In the genomic region with DNA sequence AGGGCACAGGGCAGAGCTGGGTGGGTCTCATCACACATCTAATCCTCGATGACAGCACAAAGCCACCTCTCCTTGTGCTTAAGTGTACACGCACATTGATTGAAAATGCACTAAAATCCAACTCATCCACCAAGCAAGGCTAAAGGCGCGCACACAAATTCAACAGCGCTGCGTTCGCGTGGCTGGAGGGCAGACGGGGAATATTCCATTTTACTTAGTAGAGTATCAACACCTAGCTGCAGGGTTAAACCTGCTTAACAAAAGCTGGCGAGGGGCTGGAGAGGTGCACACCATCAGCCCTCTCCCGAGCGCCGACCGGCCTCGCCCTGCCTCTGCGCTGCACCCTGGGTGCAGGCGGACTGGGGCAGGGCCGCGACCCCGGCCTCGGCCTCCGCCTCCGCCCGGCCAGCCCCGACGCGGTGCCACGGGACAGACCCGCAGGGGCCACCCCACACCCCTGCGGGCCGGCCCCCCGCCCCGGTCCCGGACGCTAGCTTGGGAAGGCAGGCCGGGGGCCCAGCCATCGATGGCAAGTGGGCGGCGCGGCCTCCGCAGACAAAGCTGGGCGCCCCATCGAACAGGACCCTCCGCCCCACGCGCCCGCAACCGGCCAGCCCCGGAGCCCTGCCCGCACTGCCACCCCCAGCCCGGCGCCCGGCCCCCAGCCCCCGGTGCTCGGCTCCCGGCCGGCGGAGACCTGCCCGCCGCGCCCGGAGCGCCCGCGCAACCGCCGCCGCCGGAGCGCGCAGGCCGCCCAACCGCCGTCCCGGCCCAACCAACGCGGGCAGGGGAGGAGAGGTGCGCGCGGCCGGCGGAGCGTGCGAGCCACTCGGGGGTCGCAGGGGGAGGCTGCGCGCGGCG, we compare ENCODE assay signal across 8 cellular contexts. TPM values are rescaled to one million over a fixed set of nuclear protein-coding genes. Genes with fewer than 3 reads are reported as not detected.
A peak's percentile ranks its signal among the peaks of the same experiment; 100 is the strongest.
DNase-seq lines count a peak whose midpoint lies in the region; ATAC-seq and TF ChIP-seq lines count a peak whose summit lies in the region.

No MANE protein-coding gene starts in this region.

- H3K27ac ChIP-seq in neural progenitor cell, result peak overlapping the region; percentile 99

- no peaks in the 10 kb centered on the region for H4K20me1 ChIP-seq in neural progenitor cell (ENCODE audit: low read depth)

- H3K27ac Mint-ChIP-seq in neural progenitor cell (peak overlapping the region; percentile 96), type B pancreatic cell (peak overlapping the region; percentile 95)

- H2AFZ ChIP-seq in neural progenitor cell (replicated peaks), result peak overlapping the region; percentile 45

- H3K4me2 ChIP-seq in neural progenitor cell, result peak overlapping the region; percentile 76

- peaks cover 52% of the 10 kb centered on the region for H3K79me2 ChIP-seq in neural progenitor cell (ENCODE audit: low read depth)

- H3K27me3 Mint-ChIP-seq in neural progenitor cell (ENCODE audit: insufficient read depth, low read depth), result peaks cover 6% of the 10 kb centered on the region
- H3K27me3 Mint-ChIP-seq in type B pancreatic cell, result peaks cover 4% of the 10 kb centered on the region

- H3K4me3 ChIP-seq in neural progenitor cell, result peak overlapping the region; percentile 90

- H3K36me3 Mint-ChIP-seq in neural progenitor cell, result peaks cover 14% of the 10 kb centered on the region
- peaks cover 11% of the 10 kb centered on the region for H3K36me3 Mint-ChIP-seq in type B pancreatic cell

- DNase-seq in activated gamma-delta T cell (lab: John Stamatoyannopoulos, UW) (peak; percentile 74), activated gamma-delta T cell treated with Interleukin-2 at 50 U/mL for 16 hours (no peak), NCI-H526 (lab: John Stamatoyannopoulos, UW) (peak; percentile 45 to 99), foreskin melanocyte (peak; percentile 19), neural progenitor cell (ENCODE audit: low spot score) (peak; percentile 92), type B pancreatic cell (ENCODE audit: extremely low spot score, unreplicated experiment) (no peak)
- DNase-seq in activated gamma-delta T cell treated with anti-CD3 and anti-CD28 coated beads, Interleukin-2, amount 50 U/mL, for 16 hours (ENCODE audit: low read depth), result peak; percentile 2

- peak overlapping the region; percentile 99 for H3K4me3 Mint-ChIP-seq in neural progenitor cell
- peak overlapping the region; percentile 92 for H3K4me3 Mint-ChIP-seq in type B pancreatic cell

- H3K4me1 ChIP-seq in neural progenitor cell, result peaks cover 6% of the 10 kb centered on the region

- H3K36me3 ChIP-seq in neural progenitor cell, result no peaks in the 10 kb centered on the region

- H3K4me1 Mint-ChIP-seq in neural progenitor cell (peaks cover 13% of the 10 kb centered on the region), type B pancreatic cell (ENCODE audit: unreplicated experiment) (peaks cover 20% of the 10 kb centered on the region)

- H3K9me3 ChIP-seq in neural progenitor cell (ENCODE audit: low read depth), result no peaks in the 10 kb centered on the region

- ATAC-seq in HG02870 (IDR thresholded peaks at IDR 0.05; ENCODE audit: unreplicated experiment), result peak; percentile 19

- H3K9me3 Mint-ChIP-seq in neural progenitor cell (peaks cover 13% of the 10 kb centered on the region), type B pancreatic cell (peaks cover 3% of the 10 kb centered on the region)

- no peak for TF ChIP-seq CTCF in neural progenitor cell (IDR thresholded peaks at IDR 0.05)
- no peak for TF ChIP-seq CTCF in type B pancreatic cell (conservative IDR thresholded peaks at IDR 0.05)

- peaks cover 32% of the 10 kb centered on the region for H3F3A ChIP-seq in neural progenitor cell (ENCODE audit: low read depth)

- H3K9ac ChIP-seq in neural progenitor cell, result peak overlapping the region; percentile 88

- H3K27me3 ChIP-seq in neural progenitor cell, result no peaks in the 10 kb centered on the region

RNA-seq across cellular contexts. Expression of gene PRDM10, which starts 0.9 kb away (rescaled TPM):
- total RNA-seq in neural progenitor cell (ENCODE audit: low replicate concordance), result 14.2 and 16.3 TPM in 2 replicates
- total RNA-seq in type B pancreatic cell (ENCODE audit: low replicate concordance), result 13.2 and 13.4 TPM in 2 replicates

Comparison
In these comparisons a context has a peak if more than half of its experiments do, and no peak if none do; other contexts are left out.
1. DNase-seq: peak in activated gamma-delta T cell (single experiment), NCI-H526 (2 of 2), activated gamma-delta T cell treated with anti-CD3 and anti-CD28 coated beads, Interleukin-2, amount 50 U/mL, for 16 hours (single experiment), foreskin melanocyte (single experiment) and neural progenitor cell (single experiment); none in activated gamma-delta T cell treated with Interleukin-2 at 50 U/mL for 16 hours (single experiment) and type B pancreatic cell (single experiment).